25 cellular contexts compared by ENCODE assay signal in the genomic region with DNA sequence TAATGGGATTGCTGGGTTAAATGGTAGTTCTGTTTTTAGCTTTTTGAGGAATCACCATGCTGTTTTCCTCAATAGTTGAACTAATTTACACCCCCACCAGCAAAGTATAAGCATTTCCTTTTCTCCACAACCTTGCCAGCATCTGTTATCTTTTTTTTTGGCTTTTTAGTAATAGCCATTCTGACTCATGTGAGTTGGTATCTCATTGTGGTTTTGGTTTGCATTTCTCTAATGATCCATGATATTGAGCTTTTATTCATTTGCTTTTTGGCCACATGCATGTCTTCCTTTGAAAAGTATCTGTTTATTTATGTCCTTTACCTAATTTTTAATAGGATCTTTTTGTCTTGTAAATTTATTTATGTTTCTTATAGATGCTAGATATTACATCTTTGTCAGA.
"Had no signal": no experiment of that assay in that cellular context is flagged by ENCODE, and none has a peak within 500 bp of the region (broad histone marks: within the 10 kb centered on the region; RNA-seq: fewer than 3 reads in every experiment).

No MANE protein-coding gene starts in this region.

- H3K9me3 ChIP-seq: esophagus muscularis mucosa, lower lobe of right lung, testis, transverse colon had no signal

- H3K4me3 Mint-ChIP-seq: activated B cell treated with CpG ODN at 0.5 μM for 24 hours; activated T-cell treated with anti-CD3 and anti-CD28 coated beads, Interleukin-2, amount 50 U/mL, for 72 hours; central memory CD8-positive, alpha-beta T cell; dendritic cell treated with granulocyte-macrophage colony-stimulating factor and Interleukin-4, amounts not matched to agents 40 ng/mL and 50 ng/mL, for 4 days; natural killer cell; neural progenitor cell had no signal

- H3K27me3 ChIP-seq: esophagus muscularis mucosa, foreskin keratinocyte, heart right ventricle, left lung, neural progenitor cell, testis, transverse colon had no signal

- H3K27ac Mint-ChIP-seq: activated B cell treated with CpG ODN at 0.5 μM for 24 hours; activated naive CD4-positive, alpha-beta T cell treated with anti-CD3 and anti-CD28 coated beads, Interleukin-2, amount 50 U/mL, for 72 hours; activated T-cell treated with anti-CD3 and anti-CD28 coated beads, Interleukin-2, amount 50 U/mL, for 72 hours; dendritic cell treated with granulocyte-macrophage colony-stimulating factor and Interleukin-4, amounts not matched to agents 40 ng/mL and 50 ng/mL, for 4 days; natural killer cell; neural progenitor cell had no signal

- H3K4me1 Mint-ChIP-seq: activated B cell treated with CpG ODN at 0.5 μM for 24 hours; central memory CD8-positive, alpha-beta T cell; natural killer cell; neural progenitor cell had no signal

- H3K36me3 ChIP-seq: esophagus muscularis mucosa, heart right ventricle, left lung, lower lobe of right lung, neural progenitor cell, transverse colon had no signal

- H3K4me1 ChIP-seq: esophagus muscularis mucosa, foreskin keratinocyte, heart right ventricle, left lung, lower lobe of right lung, neural progenitor cell, testis, transverse colon had no signal

- H3K27me3 Mint-ChIP-seq: activated B cell treated with CpG ODN at 0.5 μM for 24 hours; central memory CD8-positive, alpha-beta T cell; dendritic cell treated with granulocyte-macrophage colony-stimulating factor and Interleukin-4, amounts not matched to agents 40 ng/mL and 50 ng/mL, for 4 days had no signal

- ATAC-seq: activated naive CD4-positive, alpha-beta T cell treated with anti-CD3 and anti-CD28 coated beads, Interleukin-2, amount 50 U/mL, for 72 hours; activated T-cell treated with anti-CD3 and anti-CD28 coated beads, Interleukin-2, amount 50 U/mL, for 72 hours; foreskin keratinocyte; heart right ventricle; left lung; lower lobe of right lung; natural killer cell; right cardiac atrium; stimulated activated naive CD8-positive, alpha-beta T cell treated with anti-CD3 and anti-CD28 coated beads, Interleukin-15, Interleukin-2, amounts not matched to agents 100 U/mL and 50 U/mL, for 24 hours had no signal

- DNase-seq: activated B cell treated with CpG ODN at 0.5 μM for 24 hours; activated CD4-positive, alpha-beta T cell treated with anti-CD3 and anti-CD28 coated beads, Interleukin-2, amount 50 U/mL, for 1 hour; activated naive CD4-positive, alpha-beta T cell; activated T-cell treated with anti-CD3 and anti-CD28 coated beads for 4 hours; activated T-cell treated with anti-CD3 and anti-CD28 coated beads, Interleukin-2, amount 50 U/mL, for 72 hours; aorta; effector CD4-positive, alpha-beta T cell; foreskin keratinocyte; heart right ventricle; left lung; lower lobe of right lung; mesendoderm; natural killer cell; occipital lobe; right cardiac atrium; stimulated activated CD4-positive, alpha-beta T cell treated with anti-CD3 and anti-CD28 coated beads, Interleukin-2, amount 100 ng/mL, for 48 hours; stimulated activated naive CD8-positive, alpha-beta T cell treated with anti-CD3 and anti-CD28 coated beads, Interleukin-15, Interleukin-2, amounts not matched to agents 100 U/mL and 50 U/mL, for 24 hours; T-helper 2 cell; testis; transverse colon had no signal

- H3K27ac ChIP-seq: esophagus muscularis mucosa, foreskin keratinocyte, heart right ventricle, left lung, lower lobe of right lung, neural progenitor cell, testis, transverse colon had no signal

- H3K36me3 Mint-ChIP-seq: activated naive CD4-positive, alpha-beta T cell treated with anti-CD3 and anti-CD28 coated beads, Interleukin-2, amount 50 U/mL, for 72 hours; natural killer cell; neural progenitor cell had no signal

- H3K4me3 ChIP-seq: esophagus muscularis mucosa, heart right ventricle, left lung, lower lobe of right lung, neural progenitor cell, testis, transverse colon had no signal

- H3K9me3 Mint-ChIP-seq: activated T-cell treated with anti-CD3 and anti-CD28 coated beads, Interleukin-2, amount 50 U/mL, for 72 hours; neural progenitor cell had no signal
